1 cellular context compared by ENCODE assay signal in the genomic region with DNA sequence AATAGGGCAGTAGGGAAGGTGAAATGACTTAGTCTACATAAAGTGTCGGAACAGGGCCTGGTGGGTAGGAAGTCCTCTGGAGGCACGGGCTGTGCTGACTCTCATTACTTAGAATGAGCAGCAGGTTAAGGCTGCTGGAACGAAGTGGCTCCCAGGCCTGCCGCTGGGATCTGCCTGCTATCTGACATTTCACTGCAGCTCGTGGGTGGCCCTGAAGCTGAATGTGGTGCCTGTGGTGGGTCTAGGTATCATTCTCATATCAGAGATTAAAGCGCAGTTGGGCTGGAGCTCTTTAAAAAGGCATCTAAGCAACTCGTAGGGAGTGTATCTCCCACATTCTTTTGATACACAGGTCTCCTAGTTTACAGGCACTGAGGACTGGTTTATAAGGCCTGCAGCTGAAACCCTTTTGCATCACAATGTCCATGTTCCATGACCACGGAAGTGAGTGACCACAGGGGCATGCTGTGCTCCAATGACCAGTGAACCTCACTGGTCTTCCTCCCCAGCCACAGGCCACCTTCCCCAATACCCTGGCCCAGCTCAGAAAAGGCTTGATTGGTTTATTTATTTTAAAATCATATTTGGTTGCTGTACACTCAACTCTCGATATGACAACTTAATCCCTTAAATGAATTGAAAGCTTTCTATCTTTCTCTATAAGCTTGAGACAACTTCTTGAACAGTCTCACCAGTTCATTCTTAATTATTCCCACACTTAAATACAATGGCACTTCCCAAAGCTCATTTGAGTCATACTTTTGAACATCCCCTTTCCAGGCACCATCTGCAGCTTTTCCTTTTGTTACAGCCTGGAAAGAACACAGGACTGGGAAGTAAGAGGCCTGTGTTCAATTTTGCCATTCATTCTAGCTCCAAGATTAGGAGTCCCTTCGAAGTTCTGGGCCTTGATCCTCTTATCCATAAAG.
TF ChIP-seq lines count a peak whose summit lies in the region.

No MANE protein-coding gene starts in this region.

TF ChIP-seq in WTC11, 78 proteins besides CTCF, POLR2A, EP300 and RAD21 (continued from another document):
- TF ChIP-seq ZNF671 (CRISPR knock-in tag; IDR thresholded peaks at IDR 0.05), result no peak
- TF ChIP-seq NR3C1 (CRISPR knock-in tag; conservative IDR thresholded peaks at IDR 0.05; ENCODE audit: low read depth), result no peak
- TF ChIP-seq, protein P1, sequence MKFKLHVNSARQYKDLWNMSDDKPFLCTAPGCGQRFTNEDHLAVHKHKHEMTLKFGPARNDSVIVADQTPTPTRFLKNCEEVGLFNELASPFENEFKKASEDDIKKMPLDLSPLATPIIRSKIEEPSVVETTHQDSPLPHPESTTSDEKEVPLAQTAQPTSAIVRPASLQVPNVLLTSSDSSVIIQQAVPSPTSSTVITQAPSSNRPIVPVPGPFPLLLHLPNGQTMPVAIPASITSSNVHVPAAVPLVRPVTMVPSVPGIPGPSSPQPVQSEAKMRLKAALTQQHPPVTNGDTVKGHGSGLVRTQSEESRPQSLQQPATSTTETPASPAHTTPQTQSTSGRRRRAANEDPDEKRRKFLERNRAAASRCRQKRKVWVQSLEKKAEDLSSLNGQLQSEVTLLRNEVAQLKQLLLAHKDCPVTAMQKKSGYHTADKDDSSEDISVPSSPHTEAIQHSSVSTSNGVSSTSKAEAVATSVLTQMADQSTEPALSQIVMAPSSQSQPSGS (CRISPR knock-in tag; IDR thresholded peaks at IDR 0.05; ENCODE audit: borderline replicate concordance, low read depth), result no peak
- no peak for TF ChIP-seq GABPB1 (CRISPR knock-in tag; IDR thresholded peaks at IDR 0.05)
- TF ChIP-seq NR1H2 (CRISPR knock-in tag; IDR thresholded peaks at IDR 0.05), result no peak
- TF ChIP-seq, protein P2, sequence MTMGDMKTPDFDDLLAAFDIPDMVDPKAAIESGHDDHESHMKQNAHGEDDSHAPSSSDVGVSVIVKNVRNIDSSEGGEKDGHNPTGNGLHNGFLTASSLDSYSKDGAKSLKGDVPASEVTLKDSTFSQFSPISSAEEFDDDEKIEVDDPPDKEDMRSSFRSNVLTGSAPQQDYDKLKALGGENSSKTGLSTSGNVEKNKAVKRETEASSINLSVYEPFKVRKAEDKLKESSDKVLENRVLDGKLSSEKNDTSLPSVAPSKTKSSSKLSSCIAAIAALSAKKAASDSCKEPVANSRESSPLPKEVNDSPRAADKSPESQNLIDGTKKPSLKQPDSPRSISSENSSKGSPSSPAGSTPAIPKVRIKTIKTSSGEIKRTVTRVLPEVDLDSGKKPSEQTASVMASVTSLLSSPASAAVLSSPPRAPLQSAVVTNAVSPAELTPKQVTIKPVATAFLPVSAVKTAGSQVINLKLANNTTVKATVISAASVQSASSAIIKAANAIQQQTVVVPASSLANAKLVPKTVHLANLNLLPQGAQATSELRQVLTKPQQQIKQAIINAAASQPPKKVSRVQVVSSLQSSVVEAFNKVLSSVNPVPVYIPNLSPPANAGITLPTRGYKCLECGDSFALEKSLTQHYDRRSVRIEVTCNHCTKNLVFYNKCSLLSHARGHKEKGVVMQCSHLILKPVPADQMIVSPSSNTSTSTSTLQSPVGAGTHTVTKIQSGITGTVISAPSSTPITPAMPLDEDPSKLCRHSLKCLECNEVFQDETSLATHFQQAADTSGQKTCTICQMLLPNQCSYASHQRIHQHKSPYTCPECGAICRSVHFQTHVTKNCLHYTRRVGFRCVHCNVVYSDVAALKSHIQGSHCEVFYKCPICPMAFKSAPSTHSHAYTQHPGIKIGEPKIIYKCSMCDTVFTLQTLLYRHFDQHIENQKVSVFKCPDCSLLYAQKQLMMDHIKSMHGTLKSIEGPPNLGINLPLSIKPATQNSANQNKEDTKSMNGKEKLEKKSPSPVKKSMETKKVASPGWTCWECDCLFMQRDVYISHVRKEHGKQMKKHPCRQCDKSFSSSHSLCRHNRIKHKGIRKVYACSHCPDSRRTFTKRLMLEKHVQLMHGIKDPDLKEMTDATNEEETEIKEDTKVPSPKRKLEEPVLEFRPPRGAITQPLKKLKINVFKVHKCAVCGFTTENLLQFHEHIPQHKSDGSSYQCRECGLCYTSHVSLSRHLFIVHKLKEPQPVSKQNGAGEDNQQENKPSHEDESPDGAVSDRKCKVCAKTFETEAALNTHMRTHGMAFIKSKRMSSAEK (CRISPR knock-in tag; IDR thresholded peaks at IDR 0.05; ENCODE audit: borderline replicate concordance), result no peak
TF ChIP-seq in WTC11: peak in this region for 0.
